8 cellular contexts compared by ENCODE assay signal in genomic region chr13:49996166-49996915, GRCh38. TPM values are rescaled to one million over a fixed set of nuclear protein-coding genes. Genes with fewer than 3 reads are reported as not detected.
DNase-seq lines count a peak whose midpoint lies in the region; ATAC-seq and TF ChIP-seq lines count a peak whose summit lies in the region.

No MANE protein-coding gene starts in this region.

- POLR2A ChIA-PET in activated CD8-positive, alpha-beta T cell treated with anti-CD3 and anti-CD28 coated beads, Interleukin-2, amount 10 ng/mL, durations not matched to agents 7 days and 5 days (lab: Charles Lee) = interaction anchor here (0.7 to 3.1 kb wide), 9 partner anchors 10 to 918 kb away, joined by 3 to 63 read pairs (median 4); partner anchors contain the start of gene RNASEH2B

- peak; percentile 91 for DNase-seq in AG09319 (ENCODE audit: extremely low read depth, low read depth)
- peak; percentile 76 for DNase-seq in NCI-H774 (lab: John Stamatoyannopoulos, UW)
- DNase-seq in activated CD8-positive, alpha-beta T cell treated with anti-CD3 and anti-CD28 coated beads, Interleukin-2, amount 10 ng/mL, durations not matched to agents 7 days and 5 days = peak; percentile 91
- peak; percentile 48 to 95 for DNase-seq in lung microvascular endothelial cell (ENCODE audit: low read depth in 2 of 2)
- peak; percentile 62 to 79 (median 73) for DNase-seq in stimulated activated CD4-positive, alpha-beta T cell treated with anti-CD3 and anti-CD28 coated beads, TNF-alpha, amount 100 ng/mL, for 1 hour (ENCODE audit: low read depth in 3 of 3, low spot score in 1 of 3)

- peak; percentile 45 for ATAC-seq in HG03175 (IDR thresholded peaks at IDR 0.05; ENCODE audit: unreplicated experiment)
- ATAC-seq in activated CD8-positive, alpha-beta T cell treated with anti-CD3 and anti-CD28 coated beads, Interleukin-2, amount 10 ng/mL, durations not matched to agents 7 days and 5 days = peak; percentile 72

- peak overlapping the region; percentile 71 for H3K4me3 ChIP-seq in ectodermal cell (ENCODE audit: insufficient read depth, low read depth, low read length)

- H3K9me3 ChIP-seq in ectodermal cell (ENCODE audit: control insufficient read depth, low read length) = no peaks in the 10 kb centered on the region

- TF ChIP-seq CTCF in AG09319 (IDR thresholded peaks at IDR 0.05; ENCODE audit: low read depth, low read length) = no peak

- H3K36me3 ChIP-seq in ectodermal cell (ENCODE audit: control insufficient read depth, insufficient read depth, low read length) = peaks cover 15% of the 10 kb centered on the region

- in situ Hi-C loops in GM18951 (cut with MboI; ENCODE audit: low sequenced_read_pairs, unreplicated experiment) = loop anchor here (25.0 kb wide), 3 partner anchors 816 to 1066 kb away; partner anchors contain the start of gene RNASEH2B

- CTCF ChIA-PET in activated CD8-positive, alpha-beta T cell treated with anti-CD3 and anti-CD28 coated beads, Interleukin-2, amount 10 ng/mL, durations not matched to agents 7 days and 5 days (lab: Charles Lee) = interaction anchor here (0.7 to 3.7 kb wide), 23 partner anchors 11 to 919 kb away, joined by 3 to 34 read pairs (median 8); partner anchors contain the start of genes KCNRG and SPRYD7

- H3K27me3 ChIP-seq in ectodermal cell (ENCODE audit: control insufficient read depth, insufficient read depth, low read length, poor library complexity, severe bottlenecking) = peaks cover 9% of the 10 kb centered on the region

- peak overlapping the region; percentile 71 for H3K27ac Mint-ChIP-seq in activated CD8-positive, alpha-beta T cell treated with anti-CD3 and anti-CD28 coated beads, Interleukin-2, amount 10 ng/mL, durations not matched to agents 7 days and 5 days

- peaks cover 34% of the 10 kb centered on the region for H3K36me3 Mint-ChIP-seq in activated CD8-positive, alpha-beta T cell treated with anti-CD3 and anti-CD28 coated beads, Interleukin-2, amount 10 ng/mL, durations not matched to agents 7 days and 5 days (ENCODE audit: low read depth)

- TF ChIP-seq POLR2A in GM18951 (IDR thresholded peaks at IDR 0.05; ENCODE audit: extremely low read depth, insufficient read depth, insufficient read length) = peak; percentile 80

- H3K27ac ChIP-seq in ectodermal cell (ENCODE audit: insufficient read depth, low read depth, low read length, poor library complexity, severe bottlenecking) = peak overlapping the region; percentile 83

- H3K4me1 ChIP-seq in ectodermal cell (ENCODE audit: control insufficient read depth, insufficient read depth, low read length) = peaks cover 14% of the 10 kb centered on the region

- WGBS in ectodermal cell, 2 experiments = 1% methylated on average over 54 to 57 of the region's 68 CpGs

- no peaks in the 10 kb centered on the region for H3K9me3 Mint-ChIP-seq in activated CD8-positive, alpha-beta T cell treated with anti-CD3 and anti-CD28 coated beads, Interleukin-2, amount 10 ng/mL, durations not matched to agents 7 days and 5 days (ENCODE audit: insufficient read depth)

- peak overlapping the region; percentile 68 for H3K4me3 Mint-ChIP-seq in activated CD8-positive, alpha-beta T cell treated with anti-CD3 and anti-CD28 coated beads, Interleukin-2, amount 10 ng/mL, durations not matched to agents 7 days and 5 days

- peaks cover 32% of the 10 kb centered on the region for H3K4me1 Mint-ChIP-seq in activated CD8-positive, alpha-beta T cell treated with anti-CD3 and anti-CD28 coated beads, Interleukin-2, amount 10 ng/mL, durations not matched to agents 7 days and 5 days (ENCODE audit: low read depth)

- no peaks in the 10 kb centered on the region for H3K27me3 Mint-ChIP-seq in activated CD8-positive, alpha-beta T cell treated with anti-CD3 and anti-CD28 coated beads, Interleukin-2, amount 10 ng/mL, durations not matched to agents 7 days and 5 days (ENCODE audit: low read depth)

RNA-seq across cellular contexts. Expression of gene TRIM13, which starts 0.5 kb away (rescaled TPM):
- 10 to 100 TPM; 11.8 to 12.0 TPM for total RNA-seq in activated CD8-positive, alpha-beta T cell treated with anti-CD3 and anti-CD28 coated beads, Interleukin-2, amount 10 ng/mL, durations not matched to agents 7 days and 5 days
- polyA plus RNA-seq in ectodermal cell (2013, experiment 1 of 4) = 53.1 TPM
- polyA plus RNA-seq in ectodermal cell (2013, experiment 2 of 4) = 59.0 TPM
- polyA plus RNA-seq in ectodermal cell (2013, experiment 3 of 4) = 56.5 TPM
- 57.5 TPM for polyA plus RNA-seq in ectodermal cell (2013, experiment 4 of 4)
- 18.1 and 30.0 TPM in 2 replicates for total RNA-seq in lung microvascular endothelial cell

RNA-seq across cellular contexts. Expression of gene KCNRG, which starts 18.9 kb away (rescaled TPM):
- under 1 TPM; 0.18 to 0.82 TPM for total RNA-seq in activated CD8-positive, alpha-beta T cell treated with anti-CD3 and anti-CD28 coated beads, Interleukin-2, amount 10 ng/mL, durations not matched to agents 7 days and 5 days
- polyA plus RNA-seq in ectodermal cell (2013, experiment 1 of 4) = 1.1 TPM
- polyA plus RNA-seq in ectodermal cell (2013, experiment 2 of 4) = 1.4 TPM
- 1.3 TPM for polyA plus RNA-seq in ectodermal cell (2013, experiment 3 of 4)
- polyA plus RNA-seq in ectodermal cell (2013, experiment 4 of 4) = 1.4 TPM
- total RNA-seq in lung microvascular endothelial cell = 5.9 and 10.7 TPM in 2 replicates

Comparison
In these comparisons a context has a peak if more than half of its experiments do, and no peak if none do; other contexts are left out.
1. Peak in every context shown above with its lines: DNase-seq, ATAC-seq, H3K4me3 ChIP-seq and H3K27ac ChIP-seq.